ENCODE assay signal across 8 cellular contexts in genomic region chr10:118698421-118698820, GRCh38. TPM values are rescaled to one million over a fixed set of nuclear protein-coding genes. Genes with fewer than 3 reads are reported as not detected.
DNase-seq lines count a peak whose midpoint lies in the region; ATAC-seq and TF ChIP-seq lines count a peak whose summit lies in the region.

No MANE protein-coding gene starts in this region.

- H3K9me3 ChIP-seq in IMR-90 (ENCODE audit: control insufficient read depth, insufficient read depth, low read length) = no peaks in the 10 kb centered on the region

- WGBS in IMR-90 (ENCODE audit: extremely low coverage in 2 of 2, insufficient read length in 1 of 2), 2 experiments = 96% methylated on average over 3 of the region's 7 CpGs; no CpG with 5 or more reads in 1 of the 2 experiments

- in situ Hi-C loops in IMR-90 (cut with MboI; ENCODE audit: low sequenced_read_pairs) = no loop called here

- POLR2A ChIA-PET in IMR-90 (lab: Charles Lee; ENCODE audit: unreplicated experiment) = no interaction called here

- H4K91ac ChIP-seq in IMR-90 (ENCODE audit: insufficient read depth, low read depth, low read length) = peak overlapping the region; percentile 2; the same call in 1 of the 2 replicates

- H3K27ac ChIP-seq in IMR-90 (ENCODE audit: insufficient read depth, low read length) = no peak overlapping the region

- H2BK5ac ChIP-seq in IMR-90 (ENCODE audit: low read depth, low read length, poor library complexity, severe bottlenecking) = peak overlapping the region; percentile 57

- H3K4ac ChIP-seq in IMR-90 (ENCODE audit: low read depth, low read length) = no peak overlapping the region

- no peak overlapping the region for H2AK5ac ChIP-seq in IMR-90 (ENCODE audit: low read depth, low read length)

- no peak overlapping the region for H2BK120ac ChIP-seq in IMR-90 (ENCODE audit: low read depth, low read length)

- no peaks in the 10 kb centered on the region for H3K27me3 ChIP-seq in IMR-90 (ENCODE audit: control insufficient read depth, insufficient read depth, low read length)

- peaks cover 7% of the 10 kb centered on the region; the same call in 1 of the 2 replicates for H3K36me3 ChIP-seq in IMR-90 (ENCODE audit: control insufficient read depth, insufficient read depth, low read length)

- H3K9me1 ChIP-seq in IMR-90 (ENCODE audit: insufficient read depth, low read length) = peaks cover 3% of the 10 kb centered on the region; the same call in 1 of the 2 replicates

- H3K56ac ChIP-seq in IMR-90 (ENCODE audit: extremely low read depth, insufficient read depth, low read length) = no peak overlapping the region

- no peak overlapping the region for H3K4me2 ChIP-seq in IMR-90 (ENCODE audit: low read depth, low read length)

- dilution Hi-C loops in IMR-90 (cut with HindIII; ENCODE audit: low sequenced_read_pairs, unreplicated experiment) = no loop called here

- DNase-seq in CMK (ENCODE audit: low read depth) (peak; percentile 11), IMR-90 (peak; percentile 72), epithelial cell of esophagus (ENCODE audit: low read depth) (peak; percentile 59), NCI-H2171 treated with DMSO at 0.1 percent for 48 hours (lab: John Stamatoyannopoulos, UW) (no peak), NCI-H526 treated with DMSO at 0.1 percent for 48 hours (lab: John Stamatoyannopoulos, UW) (no peak)
- peak; percentile 49 to 80 for DNase-seq in activated CD4-positive, alpha-beta T cell treated with anti-CD3 and anti-CD28 coated beads, Interleukin-2, amount 50 U/mL, for 24 hours (ENCODE audit: low read depth in 1 of 2, low spot score in 1 of 2)
- peak; percentile 60 to 89 for DNase-seq in stimulated activated CD4-positive, alpha-beta T cell treated with anti-CD3 and anti-CD28 coated beads, Interleukin-4, amount 100 ng/mL, for 4 hours

- H3K4me1 ChIP-seq in IMR-90 (ENCODE audit: control insufficient read depth, insufficient read depth, low read length) = peaks cover 8% of the 10 kb centered on the region

- CTCF ChIA-PET in IMR-90 (lab: Yijun Ruan, JAX) = no interaction called here

- TF ChIP-seq CTCF in IMR-90 (conservative IDR thresholded peaks at IDR 0.05; ENCODE audit: low read depth, low read length) (no peak), epithelial cell of esophagus (IDR thresholded peaks at IDR 0.05; ENCODE audit: insufficient read depth, low read depth, low read length, missing control alignments) (no peak)

- peaks cover 7% of the 10 kb centered on the region; the same call in 1 of the 2 replicates for H4K20me1 ChIP-seq in IMR-90 (ENCODE audit: insufficient read depth, low read length)

- ATAC-seq in GM21576 (IDR thresholded peaks at IDR 0.05; ENCODE audit: unreplicated experiment) (peak; percentile 97), IMR-90 (ENCODE audit: low read depth) (peak; percentile 44)

- no peak overlapping the region for H3K18ac ChIP-seq in IMR-90 (ENCODE audit: low read depth, low read length)

- no peak overlapping the region for H2AFZ ChIP-seq in IMR-90 (replicated peaks; ENCODE audit: low read length, poor library complexity)

- no peak for TF ChIP-seq POLR2A in IMR-90 (IDR thresholded peaks at IDR 0.05; ENCODE audit: low read depth, low read length)

- no TSS peak for BruUV-seq in IMR-90 (replicated peaks; lab: Mats Ljungman, UMichigan)

- H2BK20ac ChIP-seq in IMR-90 (ENCODE audit: low read depth, low read length) = no peak overlapping the region

- H3K4me3 ChIP-seq in IMR-90 (ENCODE audit: insufficient read depth, low read depth, low read length) (no peak overlapping the region), epithelial cell of esophagus (ENCODE audit: low read length) (no peak overlapping the region)

- no peak overlapping the region for H2BK15ac ChIP-seq in IMR-90 (ENCODE audit: low read depth, low read length)

- peak overlapping the region; percentile 1 for H2AK9ac ChIP-seq in IMR-90 (replicated peaks; ENCODE audit: low read depth, low read length, poor library complexity)

- H4K8ac ChIP-seq in IMR-90 (ENCODE audit: low read depth in 2 of 2, low read length in 2 of 2) = no peak overlapping the region; a peak in 1 of 4 replicates

- H3K9ac ChIP-seq in IMR-90 (ENCODE audit: low read depth, low read length) = no peak overlapping the region

- H3K79me1 ChIP-seq in IMR-90 (ENCODE audit: low read depth in 1 of 2, low read length in 2 of 2) = peaks cover 0 to 29% of the 10 kb centered on the region in 2 experiments; a peak in 2 of 4 replicates

- intact Hi-C loops in IMR-90 (cut with micrococcal nuclease) = loop anchor here (10.0 kb wide), 1 partner anchor 384 kb away; no protein-coding TSS in a partner anchor

- no peak overlapping the region for H3K23ac ChIP-seq in IMR-90 (ENCODE audit: low read depth, low read length)

- no peak for TF ChIP-seq RAD21 in IMR-90 (IDR thresholded peaks at IDR 0.05; ENCODE audit: low read length)

- H4K5ac ChIP-seq in IMR-90 (ENCODE audit: low read depth, low read length) = no peak overlapping the region

- no peak overlapping the region for H3K14ac ChIP-seq in IMR-90 (replicated peaks; ENCODE audit: low read depth, low read length)

TF ChIP-seq in IMR-90, 13 proteins besides CTCF, POLR2A, EP300 and RAD21:
- TF ChIP-seq BHLHE40 (IDR thresholded peaks at IDR 0.05; ENCODE audit: low read depth, low read length) (peak; percentile 69; the same call in 1 of the 2 replicates), USF2 (IDR thresholded peaks at IDR 0.05; ENCODE audit: low read depth, low read length) (no peak)

RNA-seq across cellular contexts. Expression of gene CACUL1, which starts 56.3 kb away (rescaled TPM):
- total RNA-seq in IMR-90 (2012; rRNA removed) = 23.5 and 24.7 TPM in 2 replicates
- 4.3 and 5.3 TPM in 2 replicates for polyA plus RNA-seq in IMR-90 (2012; rRNA removed)
- polyA plus RNA-seq in IMR-90 (2012; cell fraction: cytosol; rRNA removed) = 1.9 and 2.2 TPM in 2 replicates
- polyA plus RNA-seq in IMR-90 (2012; cell fraction: nucleus; rRNA removed; ENCODE audit: low replicate concordance) = 1.4 and 10.5 TPM in 2 replicates

Comparison
In these comparisons a context has a peak if more than half of its experiments do, and no peak if none do; other contexts are left out.
1. DNase-seq: peak in CMK (single experiment), IMR-90 (single experiment), activated CD4-positive, alpha-beta T cell treated with anti-CD3 and anti-CD28 coated beads, Interleukin-2, amount 50 U/mL, for 24 hours (2 of 2), epithelial cell of esophagus (single experiment) and stimulated activated CD4-positive, alpha-beta T cell treated with anti-CD3 and anti-CD28 coated beads, Interleukin-4, amount 100 ng/mL, for 4 hours (2 of 2); none in NCI-H2171 treated with DMSO at 0.1 percent for 48 hours (single experiment) and NCI-H526 treated with DMSO at 0.1 percent for 48 hours (single experiment).